Comparison of ENCODE assay signal across 14 cellular contexts in genomic region chr1:7366955-7367665, GRCh38.
DNase-seq lines count a peak whose midpoint lies in the region; TF ChIP-seq lines count a peak whose summit lies in the region.
"Had no signal": no experiment of that assay in that cellular context is flagged by ENCODE, and none has a peak within 500 bp of the region (broad histone marks: within the 10 kb centered on the region; RNA-seq: fewer than 3 reads in every experiment).

No MANE protein-coding gene starts in this region.

- H3K4me2 ChIP-seq in parathyroid adenoma (ENCODE audit: low read length): no peak overlapping the region

- intact Hi-C loops in tibial artery (cut with DNase I; ENCODE audit: low total_unique reads): no loop called here

- H3K27ac ChIP-seq in VCaP (peak overlapping the region; percentile 71), parathyroid adenoma (peak overlapping the region; percentile 24), tibial artery (no peak overlapping the region)
- H3K27ac ChIP-seq: neutrophil, thoracic aorta had no signal

- H2AFZ ChIP-seq in parathyroid adenoma: peak overlapping the region; percentile 46

- H3K4me1 ChIP-seq in parathyroid adenoma (peaks cover 4% of the 10 kb centered on the region), tibial artery (no peaks in the 10 kb centered on the region)

- H3K9me3 ChIP-seq in parathyroid adenoma (ENCODE audit: control insufficient read depth, low read length): no peaks in the 10 kb centered on the region
- no peaks in the 10 kb centered on the region for H3K9me3 ChIP-seq in tibial artery
- H3K9me3 ChIP-seq: neutrophil, thoracic aorta had no signal

- H3K36me3 ChIP-seq in parathyroid adenoma (ENCODE audit: control insufficient read depth, insufficient read depth, low read length) (no peaks in the 10 kb centered on the region), tibial artery (no peaks in the 10 kb centered on the region)
- H3K36me3 ChIP-seq: neutrophil, thoracic aorta had no signal

- TF ChIP-seq CTCF in VCaP (conservative IDR thresholded peaks at IDR 0.05) (peak; percentile 74), parathyroid adenoma (IDR thresholded peaks at IDR 0.05) (peak; percentile 23), tibial artery (IDR thresholded peaks at IDR 0.05) (no peak)

- H3K27me3 ChIP-seq in parathyroid adenoma (ENCODE audit: control insufficient read depth, insufficient read depth, low read length): no peaks in the 10 kb centered on the region
- no peaks in the 10 kb centered on the region for H3K27me3 ChIP-seq in tibial artery
- H3K27me3 ChIP-seq: neutrophil had no signal

- H3K79me2 ChIP-seq in parathyroid adenoma: no peaks in the 10 kb centered on the region

- H3K9ac ChIP-seq in parathyroid adenoma: no peak overlapping the region

- H3K4me3 ChIP-seq in parathyroid adenoma (ENCODE audit: low read depth, low read length) (no peak overlapping the region), tibial artery (no peak overlapping the region)
- H3K4me3 ChIP-seq: thoracic aorta had no signal

- DNase-seq in NCI-H1105 (lab: John Stamatoyannopoulos, UW) (peak; percentile 85), NCI-H2196 treated with DMSO at 0.1 percent for 48 hours (lab: John Stamatoyannopoulos, UW; ENCODE audit: unreplicated experiment) (peak; percentile 47), tibial artery (no peak), anterior cingulate cortex (lab: John Stamatoyannopoulos, UW) (no peak)
- DNase-seq in effector CD8-positive, alpha-beta T cell (lab: John Stamatoyannopoulos, UW): no peak
- no peak for DNase-seq in NK-92 treated with Interleukin-12 subunit alpha and Interleukin-12 subunit beta, amount 100 ng/mL, for 24 hours (lab: John Stamatoyannopoulos, UW)
- DNase-seq: activated CD8-positive, alpha-beta T cell treated with anti-CD3 and anti-CD28 coated beads, Interleukin-2, amount 10 ng/mL, durations not matched to agents 7 days and 5 days; HFFc6; mesenchymal stem cell; stimulated activated CD4-positive, alpha-beta T cell treated with anti-CD3 and anti-CD28 coated beads, Interleukin-4, amount 100 ng/mL, for 24 hours had no signal

Comparison
In these comparisons a context has a peak if more than half of its experiments do, and no peak if none do; other contexts are left out.
1. DNase-seq: peak in NCI-H1105 (single experiment) and NCI-H2196 treated with DMSO at 0.1 percent for 48 hours (single experiment); none in effector CD8-positive, alpha-beta T cell (single experiment), tibial artery (0 of 2), NK-92 treated with Interleukin-12 subunit alpha and Interleukin-12 subunit beta, amount 100 ng/mL, for 24 hours (single experiment) and anterior cingulate cortex (0 of 58).
2. H3K27ac ChIP-seq: peak in VCaP (single experiment) and parathyroid adenoma (single experiment); none in tibial artery (0 of 2).
3. CTCF ChIP-seq: peak in VCaP (single experiment) and parathyroid adenoma (single experiment); none in tibial artery (0 of 2).